ENCODE assay signal across 27 cellular contexts in genomic region chr4:173153445-173153844, GRCh38.
"Had no signal": no experiment of that assay in that cellular context is flagged by ENCODE, and none has a peak within 500 bp of the region (broad histone marks: within the 10 kb centered on the region; RNA-seq: fewer than 3 reads in every experiment).

No MANE protein-coding gene starts in this region.

- H3K4me1 ChIP-seq: colonic mucosa, gastrocnemius medialis, lower lobe of right lung, psoas muscle, spleen, testis, tibial artery had no signal

- DNase-seq: colonic mucosa; effector CD8-positive, alpha-beta T cell; endodermal cell; foreskin fibroblast; gastrocnemius medialis; head of caudate nucleus; kidney glomerular epithelial cell; left ventricle myocardium superior; lower lobe of right lung; naive thymus-derived CD8-positive, alpha-beta T cell; occipital lobe; ovary; posterior cingulate gyrus; psoas muscle; right cardiac atrium; spleen; stimulated activated CD4-positive, alpha-beta T cell treated with anti-CD3 and anti-CD28 coated beads, Interleukin-4, amount 100 ng/mL, for 4 hours; stimulated activated naive CD8-positive, alpha-beta T cell treated with anti-CD3 and anti-CD28 coated beads, Interleukin-15, Interleukin-2, amounts not matched to agents 100 U/mL and 50 U/mL, for 24 hours; substantia nigra; testis; tibial artery had no signal

- H3K36me3 Mint-ChIP-seq: naive thymus-derived CD8-positive, alpha-beta T cell; stimulated activated memory B cell treated with anti-CD40 and anti-IgM and Interleukin-4, amounts not matched to agents 10 μg/mL and 1 μg/mL and 100 μg/mL, for 72 hours; type B pancreatic cell had no signal

- H3K4me1 Mint-ChIP-seq: naive thymus-derived CD8-positive, alpha-beta T cell; stimulated activated memory B cell treated with anti-CD40 and anti-IgM and Interleukin-4, amounts not matched to agents 10 μg/mL and 1 μg/mL and 100 μg/mL, for 72 hours had no signal

- ATAC-seq: esophagus mucosa; gastrocnemius medialis; left ventricle myocardium superior; lower lobe of right lung; naive thymus-derived CD8-positive, alpha-beta T cell; psoas muscle; right cardiac atrium; stimulated activated memory B cell treated with anti-CD40 and anti-IgM and Interleukin-4, amounts not matched to agents 10 μg/mL and 1 μg/mL and 100 μg/mL, for 72 hours; stimulated activated naive CD8-positive, alpha-beta T cell treated with anti-CD3 and anti-CD28 coated beads, Interleukin-15, Interleukin-2, amounts not matched to agents 100 U/mL and 50 U/mL, for 24 hours had no signal

- H3K27ac Mint-ChIP-seq: dendritic cell treated with granulocyte-macrophage colony-stimulating factor and Interleukin-4, amounts not matched to agents 40 ng/mL and 50 ng/mL, for 4 days; endodermal cell; naive thymus-derived CD8-positive, alpha-beta T cell; stimulated activated memory B cell treated with anti-CD40 and anti-IgM and Interleukin-4, amounts not matched to agents 10 μg/mL and 1 μg/mL and 100 μg/mL, for 72 hours; type B pancreatic cell had no signal

- H3K4me3 ChIP-seq: colonic mucosa, gastrocnemius medialis, lower lobe of right lung, ovary, psoas muscle, skin epidermis, spleen, testis, tibial artery had no signal

- H3K4me3 Mint-ChIP-seq: dendritic cell treated with granulocyte-macrophage colony-stimulating factor and Interleukin-4, amounts not matched to agents 40 ng/mL and 50 ng/mL, for 4 days; endodermal cell; naive thymus-derived CD8-positive, alpha-beta T cell; stimulated activated memory B cell treated with anti-CD40 and anti-IgM and Interleukin-4, amounts not matched to agents 10 μg/mL and 1 μg/mL and 100 μg/mL, for 72 hours; type B pancreatic cell had no signal

- H3K27me3 Mint-ChIP-seq: dendritic cell treated with granulocyte-macrophage colony-stimulating factor and Interleukin-4, amounts not matched to agents 40 ng/mL and 50 ng/mL, for 4 days; naive thymus-derived CD8-positive, alpha-beta T cell; stimulated activated memory B cell treated with anti-CD40 and anti-IgM and Interleukin-4, amounts not matched to agents 10 μg/mL and 1 μg/mL and 100 μg/mL, for 72 hours; type B pancreatic cell had no signal

- H3K9me3 ChIP-seq: colonic mucosa, gastrocnemius medialis, lower lobe of right lung, ovary, psoas muscle, spleen, testis, tibial artery had no signal

- H3K9me3 Mint-ChIP-seq: dendritic cell treated with granulocyte-macrophage colony-stimulating factor and Interleukin-4, amounts not matched to agents 40 ng/mL and 50 ng/mL, for 4 days; endodermal cell; naive thymus-derived CD8-positive, alpha-beta T cell; stimulated activated memory B cell treated with anti-CD40 and anti-IgM and Interleukin-4, amounts not matched to agents 10 μg/mL and 1 μg/mL and 100 μg/mL, for 72 hours; type B pancreatic cell had no signal

- H3K36me3 ChIP-seq: colonic mucosa, gastrocnemius medialis, lower lobe of right lung, ovary, tibial artery had no signal

- H3K27me3 ChIP-seq: colonic mucosa, gastrocnemius medialis, ovary, spleen, testis, tibial artery had no signal

- H3K27ac ChIP-seq: colonic mucosa, epithelial cell of prostate, gastrocnemius medialis, lower lobe of right lung, ovary, psoas muscle, skin epidermis, spleen, testis, tibial artery had no signal
